Comparison of ENCODE assay signal across 8 cellular contexts in the genomic region with DNA sequence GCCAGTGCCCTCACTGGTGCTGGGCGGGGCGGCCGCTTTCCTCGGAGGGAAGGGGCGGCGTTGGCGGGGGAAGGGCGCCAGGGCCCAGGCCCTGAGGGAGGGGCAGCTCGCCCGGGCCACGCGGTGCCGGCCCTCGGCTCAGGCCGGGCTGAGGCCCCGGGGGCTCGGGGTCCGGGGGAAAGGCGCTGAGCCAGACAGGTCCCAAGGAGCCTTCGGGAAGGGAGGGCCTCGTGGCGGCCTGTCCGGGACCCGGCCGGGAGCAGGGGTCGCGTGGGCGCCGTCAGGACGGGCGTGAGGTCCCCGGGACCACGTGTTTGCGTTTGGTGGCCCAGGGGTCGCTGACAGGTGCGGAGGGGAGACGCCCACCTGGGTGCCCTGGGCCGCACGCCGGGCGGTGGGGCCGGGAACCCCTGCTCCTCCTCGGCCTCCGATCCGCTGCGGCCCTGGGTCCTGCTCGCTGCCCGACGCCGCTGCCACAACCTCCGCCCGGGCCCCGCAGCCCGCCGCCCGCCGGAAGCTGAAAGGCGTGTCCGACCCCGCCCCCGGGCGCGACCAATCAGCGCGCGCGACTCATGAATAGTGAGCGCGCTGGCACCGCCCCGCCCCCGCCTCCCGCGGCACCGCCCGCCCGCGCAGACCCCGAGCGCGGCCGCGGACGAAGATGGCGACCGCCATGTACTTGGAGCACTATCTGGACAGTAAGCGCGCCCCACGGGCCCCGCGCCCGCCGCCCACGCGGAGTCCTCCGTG. TPM values are rescaled to one million over a fixed set of nuclear protein-coding genes. Genes with fewer than 3 reads are reported as not detected.
DNase-seq lines count a peak whose midpoint lies in the region; ATAC-seq and TF ChIP-seq lines count a peak whose summit lies in the region.

A gene (plus strand): TSS at position 635 of the 750 bp plus-strand sequence. CDS start 27 bp downstream, at position 662.

- CTCF ChIA-PET in PC-9 (lab: Charles Lee) = interaction anchor here (0.6 to 1.6 kb wide), 4 partner anchors 15 to 394 kb away, joined by 3 to 5 read pairs (median 4); a partner anchor contains a TSS

- H3K79me2 ChIP-seq in PC-9 (ENCODE audit: low read depth) = peaks cover 31% of the 10 kb centered on the region

- intact Hi-C loops in PC-9 (cut with micrococcal nuclease; ENCODE audit: unreplicated experiment) = loop anchor here (1.0 to 10.0 kb wide), 7 partner anchors 15 to 387 kb away; a partner anchor contains a TSS

- no peaks in the 10 kb centered on the region for H3K9me2 ChIP-seq in PC-9 (ENCODE audit: insufficient read depth)

- DNase-seq in DMS114 treated with DMSO at 0.1 percent for 48 hours (lab: John Stamatoyannopoulos, UW; ENCODE audit: unreplicated experiment) (peak; percentile 78), PC-9 (peak; percentile 81 to 100), activated T-cell treated with anti-CD3 and anti-CD28 coated beads for 48 hours (ENCODE audit: low read depth) (peak; percentile 98), epithelial cell of proximal tubule (ENCODE audit: low read depth) (no peak)
- DNase-seq in stimulated activated CD8-positive, alpha-beta memory T cell treated with anti-CD3 and anti-CD28 coated beads, Interleukin-4, amount 100 ng/mL, for 4 hours (ENCODE audit: low read depth in 2 of 2, low spot score in 1 of 2) = peak; percentile 94 to 95

- H3K27me3 ChIP-seq in PC-9 (ENCODE audit: insufficient read depth, low read depth) = no peaks in the 10 kb centered on the region
- no peaks in the 10 kb centered on the region for H3K27me3 ChIP-seq in mucosa of rectum (ENCODE audit: control insufficient read depth in 2 of 2, insufficient read depth in 2 of 2, low read length in 2 of 2)

- peaks cover 40% of the 10 kb centered on the region for H3F3A ChIP-seq in PC-9 (ENCODE audit: insufficient read depth, low read depth)

- H3K4me1 ChIP-seq in PC-9 (replicated peaks; ENCODE audit: insufficient read depth) = peaks cover 18% of the 10 kb centered on the region
- peaks cover 7 to 8% of the 10 kb centered on the region in 2 donors for H3K4me1 ChIP-seq in mucosa of rectum (ENCODE audit: control insufficient read depth in 2 of 2, insufficient read depth in 2 of 2, low read length in 2 of 2)

- H3K36me3 ChIP-seq in PC-9 (ENCODE audit: low read depth) (peaks cover 12% of the 10 kb centered on the region), mucosa of rectum (ENCODE audit: control insufficient read depth in 2 of 2, insufficient read depth in 2 of 2, low read length in 2 of 2) (peaks cover 10 to 17% of the 10 kb centered on the region in 2 donors)

- peaks cover 6% of the 10 kb centered on the region for H3K9me3 ChIP-seq in PC-9 (ENCODE audit: insufficient read depth, low read depth)
- H3K9me3 ChIP-seq in mucosa of rectum (ENCODE audit: control insufficient read depth in 2 of 2, low read length in 2 of 2) = no peaks in the 10 kb centered on the region

- peak within 1 kb of the TSS; percentile 63 for H2AFZ ChIP-seq in PC-9

- peak within 1 kb of the TSS; percentile 89 for H3K27ac ChIP-seq in PC-9
- H3K27ac ChIP-seq in mucosa of rectum (ENCODE audit: low read depth in 2 of 2, low read length in 2 of 2) = peak within 1 kb of the TSS; percentile 93 to 94

- ATAC-seq in GM21576 (IDR thresholded peaks at IDR 0.05; ENCODE audit: unreplicated experiment) = peak; percentile 43

- peak within 1 kb of the TSS; percentile 100 for H3K4me2 ChIP-seq in PC-9

- H4K20me1 ChIP-seq in PC-9 (ENCODE audit: insufficient read depth) = peaks cover 15% of the 10 kb centered on the region

- peak within 1 kb of the TSS; percentile 65 to 84 for H3K9ac ChIP-seq in mucosa of rectum (ENCODE audit: low read depth in 1 of 2, low read length in 2 of 2)

- TSS peak; percentile 92 for BruUV-seq in PC-9 (replicated peaks; lab: Mats Ljungman, UMichigan)

- peak within 1 kb of the TSS; percentile 99 for H3K4me3 ChIP-seq in PC-9
- peak within 1 kb of the TSS; percentile 82 for H3K4me3 ChIP-seq in epithelial cell of proximal tubule (ENCODE audit: low read depth, low read length)
- peak within 1 kb of the TSS; percentile 75 to 90 for H3K4me3 ChIP-seq in mucosa of rectum (ENCODE audit: low read length in 2 of 2)

- TF ChIP-seq CTCF in PC-9 (conservative IDR thresholded peaks at IDR 0.05) = no peak; the same call in 1 of the 2 replicates
- no peak for TF ChIP-seq CTCF in epithelial cell of proximal tubule (conservative IDR thresholded peaks at IDR 0.05; ENCODE audit: low read depth, low read length)

- H3K36me3 Mint-ChIP-seq in IgD-negative memory B cell = peaks cover 7% of the 10 kb centered on the region

- peak within 1 kb of the TSS; percentile 86 to 97 (median 92) for H3K4me3 Mint-ChIP-seq in IgD-negative memory B cell

- H3K27me3 Mint-ChIP-seq in IgD-negative memory B cell = no peaks in the 10 kb centered on the region

- H3K4me1 Mint-ChIP-seq in IgD-negative memory B cell = peaks cover 5 to 17% (median 8%) of the 10 kb centered on the region in 3 donors

- POLR2A ChIA-PET in PC-9 (lab: Charles Lee; ENCODE audit: unreplicated experiment) = interaction anchor here (0.6 to 2.0 kb wide), 6 partner anchors 15 to 422 kb away, joined by 3 to 62 read pairs (median 7); a partner anchor contains a TSS

- H3K9me3 Mint-ChIP-seq in IgD-negative memory B cell = no peaks in the 10 kb centered on the region

- H3K27ac Mint-ChIP-seq in IgD-negative memory B cell = peak within 1 kb of the TSS; percentile 88 to 97 (median 94)

RNA-seq across cellular contexts. Expression of the gene that starts here (rescaled TPM):
- polyA plus RNA-seq in IgD-negative memory B cell = 34.0 TPM
- total RNA-seq in PC-9 (2021) (79.7 and 106 TPM in 2 replicates), epithelial cell of proximal tubule (10.4 and 25.5 TPM in 2 replicates)
